ENCODE assay signal across 17 cellular contexts in genomic region chr20:24632581-24632980, GRCh38.
"Had no signal": no experiment of that assay in that cellular context is flagged by ENCODE, and none has a peak within 500 bp of the region (broad histone marks: within the 10 kb centered on the region; RNA-seq: fewer than 3 reads in every experiment).

No MANE protein-coding gene starts in this region.

- H3K4me1 Mint-ChIP-seq: activated T-helper 17 cell treated with anti-CD3 and anti-CD28 coated beads, Interleukin-2, amount 50 U/mL, for 72 hours; stimulated activated effector memory CD8-positive, alpha-beta T cell treated with anti-CD3 and anti-CD28 coated beads, Interleukin-12 subunit alpha, Interleukin-12 subunit beta, amount 100 ng/mL, for 72 hours had no signal

- H3K27ac Mint-ChIP-seq: activated CD4-positive, alpha-beta T cell treated with anti-CD3 and anti-CD28 coated beads for 36 hours; activated naive CD8-positive, alpha-beta T cell treated with anti-CD3 and anti-CD28 coated beads for 36 hours; activated T-helper 17 cell treated with anti-CD3 and anti-CD28 coated beads, Interleukin-2, amount 50 U/mL, for 72 hours; naive thymus-derived CD8-positive, alpha-beta T cell; stimulated activated effector memory CD8-positive, alpha-beta T cell treated with anti-CD3 and anti-CD28 coated beads, Interleukin-12 subunit alpha, Interleukin-12 subunit beta, amount 100 ng/mL, for 72 hours; WTC11 had no signal

- H3K36me3 ChIP-seq: cardiac muscle cell, neutrophil, upper lobe of right lung had no signal

- H3K4me3 Mint-ChIP-seq: activated CD4-positive, alpha-beta T cell treated with anti-CD3 and anti-CD28 coated beads for 36 hours; activated naive CD8-positive, alpha-beta T cell treated with anti-CD3 and anti-CD28 coated beads for 36 hours; activated T-helper 17 cell treated with anti-CD3 and anti-CD28 coated beads, Interleukin-2, amount 50 U/mL, for 72 hours; naive thymus-derived CD8-positive, alpha-beta T cell; stimulated activated effector memory CD8-positive, alpha-beta T cell treated with anti-CD3 and anti-CD28 coated beads, Interleukin-12 subunit alpha, Interleukin-12 subunit beta, amount 100 ng/mL, for 72 hours; WTC11 had no signal

- H3K4me3 ChIP-seq: cardiac muscle cell, dorsolateral prefrontal cortex, upper lobe of right lung had no signal

- H3K27me3 ChIP-seq: cardiac muscle cell, dorsolateral prefrontal cortex had no signal

- H3K4me1 ChIP-seq: upper lobe of right lung had no signal

- ATAC-seq: activated CD4-positive, alpha-beta T cell treated with anti-CD3 and anti-CD28 coated beads for 36 hours; activated T-helper 17 cell treated with anti-CD3 and anti-CD28 coated beads, Interleukin-2, amount 50 U/mL, for 72 hours; naive thymus-derived CD8-positive, alpha-beta T cell; sciatic nerve; stimulated activated effector memory CD8-positive, alpha-beta T cell treated with anti-CD3 and anti-CD28 coated beads, Interleukin-12 subunit alpha, Interleukin-12 subunit beta, amount 100 ng/mL, for 72 hours; upper lobe of right lung; WTC11 had no signal

- H3K27me3 Mint-ChIP-seq: activated naive CD8-positive, alpha-beta T cell treated with anti-CD3 and anti-CD28 coated beads for 36 hours had no signal

- H3K9me3 Mint-ChIP-seq: activated naive CD8-positive, alpha-beta T cell treated with anti-CD3 and anti-CD28 coated beads for 36 hours; activated T-helper 17 cell treated with anti-CD3 and anti-CD28 coated beads, Interleukin-2, amount 50 U/mL, for 72 hours; naive thymus-derived CD8-positive, alpha-beta T cell; stimulated activated effector memory CD8-positive, alpha-beta T cell treated with anti-CD3 and anti-CD28 coated beads, Interleukin-12 subunit alpha, Interleukin-12 subunit beta, amount 100 ng/mL, for 72 hours; WTC11 had no signal

- DNase-seq: activated CD4-positive, alpha-beta T cell treated with anti-CD3 and anti-CD28 coated beads for 36 hours; activated CD4-positive, alpha-beta T cell treated with anti-CD3 and anti-CD28 coated beads, Interleukin-2, amount 50 U/mL, for 48 hours; activated naive CD4-positive, alpha-beta T cell; activated naive CD8-positive, alpha-beta T cell treated with anti-CD3 and anti-CD28 coated beads for 36 hours; amniotic stem cell; dorsolateral prefrontal cortex; naive thymus-derived CD8-positive, alpha-beta T cell; stimulated activated CD4-positive, alpha-beta T cell treated with anti-CD3 and anti-CD28 coated beads, Interleukin-4, amount 100 ng/mL, for 24 hours; upper lobe of right lung had no signal

- H3K27ac ChIP-seq: cardiac muscle cell, epithelial cell of prostate, neutrophil, parathyroid adenoma, upper lobe of right lung had no signal

- H2AFZ ChIP-seq: parathyroid adenoma had no signal

- H3K79me2 ChIP-seq: parathyroid adenoma had no signal

- H3K9ac ChIP-seq: parathyroid adenoma had no signal

- H3K9me3 ChIP-seq: neutrophil, upper lobe of right lung had no signal
